ENCODE assay signal across 18 cellular contexts in the genomic region with DNA sequence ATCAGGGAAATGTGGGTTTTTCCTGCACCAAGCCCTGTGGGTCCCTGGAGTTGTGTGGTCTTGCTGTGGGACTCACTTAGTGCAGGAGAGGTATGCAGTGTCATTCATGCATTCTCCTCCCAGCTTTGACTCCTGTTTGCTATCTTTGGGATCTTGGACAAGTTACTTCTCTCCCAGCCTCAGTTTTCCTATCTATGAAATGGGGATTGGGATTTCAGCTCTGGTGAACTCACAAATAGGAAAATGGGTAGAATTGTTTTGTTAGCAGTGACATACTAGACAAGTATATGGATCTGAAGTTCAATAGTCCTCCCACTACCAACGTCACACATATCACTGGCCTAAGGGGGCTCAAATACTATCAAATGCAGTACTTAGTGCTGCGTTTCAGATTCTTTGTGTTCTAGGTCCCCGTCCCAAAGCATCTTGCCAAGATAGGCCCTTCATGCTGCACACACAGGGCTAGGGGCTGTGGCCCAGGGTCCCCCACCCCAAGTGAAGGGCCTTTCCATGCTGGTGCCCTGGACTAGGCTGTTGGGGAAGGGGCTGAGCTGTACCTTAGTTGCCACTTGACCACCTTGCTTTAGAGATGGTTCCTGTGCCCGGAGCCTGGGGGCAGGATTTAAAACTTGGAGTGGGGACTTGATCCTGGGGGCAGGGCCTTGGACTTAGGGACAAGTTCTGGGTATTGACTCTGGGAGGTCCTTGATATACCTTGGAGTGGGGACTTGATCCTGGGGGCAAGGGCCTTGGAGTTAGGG.
"Had no signal": no experiment of that assay in that cellular context is flagged by ENCODE, and none has a peak within 500 bp of the region (broad histone marks: within the 10 kb centered on the region; RNA-seq: fewer than 3 reads in every experiment).

No MANE protein-coding gene starts in this region.

- H3K4me3 ChIP-seq: coronary artery, hepatocyte, left ventricle myocardium inferior, lower lobe of right lung, stomach, thoracic aorta, transverse colon had no signal

- DNase-seq: effector CD4-positive, alpha-beta T cell; foreskin melanocyte; kidney; left cardiac atrium; left ventricle myocardium inferior; lower lobe of right lung; mesenchymal stem cell; naive B cell; small intestine; stimulated activated CD4-positive, alpha-beta T cell treated with anti-CD3 and anti-CD28 coated beads, Interleukin-12 subunit alpha, Interleukin-12 subunit beta, amount 100 ng/mL, for 4 hours; stimulated activated naive CD4-positive, alpha-beta T cell; stomach; substantia nigra; transverse colon had no signal

- H3K4me2 ChIP-seq: hepatocyte had no signal

- H3K36me3 Mint-ChIP-seq: naive B cell had no signal

- H3K27ac ChIP-seq: coronary artery, hepatocyte, left ventricle myocardium inferior, lower lobe of right lung, neutrophil, stomach, thoracic aorta, transverse colon had no signal

- H3K9me3 ChIP-seq: left ventricle myocardium inferior, lower lobe of right lung, neutrophil, stomach, thoracic aorta, transverse colon had no signal

- H3K4me3 Mint-ChIP-seq: naive B cell had no signal

- H3K79me2 ChIP-seq: hepatocyte had no signal

- H3K27me3 ChIP-seq: hepatocyte, stomach, transverse colon had no signal

- H3K9me3 Mint-ChIP-seq: naive B cell had no signal

- H3K27ac Mint-ChIP-seq: naive B cell had no signal

- ATAC-seq: left cardiac atrium, lower lobe of right lung had no signal

- H2AFZ ChIP-seq: hepatocyte had no signal

- H3K4me1 Mint-ChIP-seq: naive B cell had no signal

- H3K36me3 ChIP-seq: left ventricle myocardium inferior, lower lobe of right lung, neutrophil, stomach, thoracic aorta, transverse colon had no signal

- FAIRE-seq: kidney, small intestine had no signal
